Comparison of ENCODE assay signal across 8 cellular contexts in genomic region chr12:95217377-95218163, GRCh38. TPM values are rescaled to one million over a fixed set of nuclear protein-coding genes. Genes with fewer than 3 reads are reported as not detected.
DNase-seq lines count a peak whose midpoint lies in the region; ATAC-seq and TF ChIP-seq lines count a peak whose summit lies in the region.

Gene FGD6 (minus strand): TSS chr12:95217467. CDS start chr12:95217240, 227 bp downstream.
Gene VEZT (plus strand): TSS chr12:95217807. CDS start chr12:95217851, 44 bp downstream.

- TF ChIP-seq CTCF in AG09319 (IDR thresholded peaks at IDR 0.05; ENCODE audit: low read depth, low read length) (peak; percentile 64), spleen (IDR thresholded peaks at IDR 0.05 in 8 of 11, conservative IDR thresholded peaks at IDR 0.05 in 3 of 11) (peak; percentile 22 to 91 (median 70))

- intact Hi-C loops in spleen (cut with DNase I; ENCODE audit: low total_unique reads), result loop anchor here (10.0 kb wide), 1 partner anchor 257 kb away; the partner anchor contains the start of gene METAP2

- in situ Hi-C loops in GM18951 (cut with MboI; ENCODE audit: low sequenced_read_pairs, unreplicated experiment), result no loop called here

- peaks cover 32% of the 10 kb centered on the region for H3K4me1 Mint-ChIP-seq in central memory CD8-positive, alpha-beta T cell

- peak within 1 kb of the TSS; percentile 96 for H3K27ac Mint-ChIP-seq in central memory CD8-positive, alpha-beta T cell (ENCODE audit: low read depth)

- no peaks in the 10 kb centered on the region for H3K36me3 ChIP-seq in spleen

- 0% methylated on average over 47 to 76 of the region's 76 CpGs for WGBS in spleen, 5 donors

- peak within 1 kb of the TSS; percentile 83 to 95 (median 93) for H3K27ac ChIP-seq in spleen

- peak; percentile 98 for DNase-seq in AG09319 (ENCODE audit: extremely low read depth, low read depth)
- DNase-seq in NCI-H226, result peak; percentile 99
- DNase-seq in activated CD4-positive, CD25-positive, alpha-beta regulatory T cell (lab: John Stamatoyannopoulos, UW), result peak; percentile 91 to 95 (median 95)
- DNase-seq in central memory CD8-positive, alpha-beta T cell (ENCODE audit: low spot score in 2 of 2), result peak; percentile 93 to 98
- peak; percentile 100 for DNase-seq in inferior parietal cortex (ENCODE audit: extremely low spot score)
- peak; percentile 100 for DNase-seq in spleen

- H3K4me1 ChIP-seq in spleen, result peaks cover 0 to 59% (median 29%) of the 10 kb centered on the region in 6 donors

- no peaks in the 10 kb centered on the region for H3K9me3 Mint-ChIP-seq in central memory CD8-positive, alpha-beta T cell

- peak; percentile 69 for TF ChIP-seq POLR2A in GM18951 (IDR thresholded peaks at IDR 0.05; ENCODE audit: extremely low read depth, insufficient read depth, insufficient read length)
- peak in 1 of 3 donors; percentile 24 for TF ChIP-seq POLR2A in spleen (IDR thresholded peaks at IDR 0.05)

- no peaks in the 10 kb centered on the region for H3K9me3 ChIP-seq in spleen

- H3K4me3 ChIP-seq in spleen, result peak within 1 kb of the TSS; percentile 78 to 94 (median 90)

- peaks cover 9% of the 10 kb centered on the region for H3K27me3 Mint-ChIP-seq in central memory CD8-positive, alpha-beta T cell

- peak within 1 kb of the TSS; percentile 91 for H3K4me3 Mint-ChIP-seq in central memory CD8-positive, alpha-beta T cell

- peaks cover 16% of the 10 kb centered on the region for H3K36me3 Mint-ChIP-seq in central memory CD8-positive, alpha-beta T cell (ENCODE audit: insufficient read depth)

- peak; percentile 92 for ATAC-seq in HG03196 (IDR thresholded peaks at IDR 0.05; ENCODE audit: unreplicated experiment)
- ATAC-seq in central memory CD8-positive, alpha-beta T cell (replicated peaks; ENCODE audit: extremely low read depth, poor library complexity, severe bottlenecking), result peak; percentile 92

- no peaks in the 10 kb centered on the region for H3K27me3 ChIP-seq in spleen (replicated peaks in 1 of 7)

RNA-seq across cellular contexts. Expression of gene FGD6, which starts in this region (rescaled TPM):
- 10 to 100 TPM in 6 of 7 donors, 1 to 10 TPM in 1; 8.5 to 13.0 (median 10.8) TPM for total RNA-seq in spleen
- 1 to 10 TPM in 2 of 3 donors, under 1 TPM in 1; 0.78 to 1.9 (median 1.7) TPM for polyA plus RNA-seq in spleen

RNA-seq across cellular contexts. Expression of gene VEZT, which starts in this region (rescaled TPM):
- total RNA-seq in spleen, result 10 to 100 TPM; 38.6 to 64.3 (median 48.7) TPM
- polyA plus RNA-seq in spleen, result 10 to 100 TPM; 17.0 to 19.8 (median 17.8) TPM

Comparison
In these comparisons a context has a peak if more than half of its experiments do, and no peak if none do; other contexts are left out.
1. Peak in every context shown above with its lines: DNase-seq, ATAC-seq, H3K4me3 ChIP-seq and H3K27ac ChIP-seq.